ENCODE assay signal across 8 cellular contexts in the genomic region with DNA sequence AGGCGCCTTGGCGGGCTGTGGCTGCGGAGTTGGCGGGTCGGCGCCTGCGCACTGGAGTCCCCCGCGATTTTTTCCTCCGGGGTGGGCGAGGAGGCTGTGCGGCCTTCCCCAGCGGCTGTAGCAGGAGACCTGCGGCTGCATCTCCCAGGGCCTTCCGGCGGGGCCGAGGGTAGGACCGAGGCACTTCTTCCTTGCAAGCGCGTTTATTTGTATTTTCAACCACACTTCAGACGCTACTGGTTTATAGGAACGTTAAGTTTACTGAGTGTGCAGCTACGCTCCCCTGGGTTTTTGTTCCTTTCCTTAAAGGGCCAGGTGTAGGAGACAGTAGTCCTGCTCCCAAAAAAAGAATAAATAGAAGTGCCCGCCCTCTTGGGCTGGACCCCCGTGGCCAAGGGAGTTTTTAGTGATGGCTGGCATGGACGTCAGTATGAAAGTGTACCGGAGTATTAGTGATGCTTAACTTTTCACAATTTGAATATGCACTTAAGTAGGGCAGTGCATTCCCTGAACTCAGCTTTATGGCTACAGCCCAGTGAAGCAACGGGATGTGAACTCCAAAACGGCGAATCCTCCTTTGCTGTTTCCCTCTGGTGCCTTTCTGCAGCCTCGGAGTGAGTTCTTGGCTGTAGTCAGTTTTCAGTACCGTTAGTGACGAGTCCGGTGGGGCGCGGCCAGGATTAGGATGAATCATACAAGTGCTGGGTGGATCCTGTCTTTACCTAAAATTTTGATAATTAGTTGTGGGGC. TPM values are rescaled to one million over a fixed set of nuclear protein-coding genes. Genes with fewer than 3 reads are reported as not detected.
DNase-seq lines count a peak whose midpoint lies in the region; ATAC-seq and TF ChIP-seq lines count a peak whose summit lies in the region.

No MANE protein-coding gene starts in this region.

- H3K4me1 ChIP-seq in body of pancreas: peaks cover 19% of the 10 kb centered on the region
- H3K4me1 ChIP-seq in iPS-15b (ENCODE audit: control insufficient read depth, insufficient read depth, low read length): peaks cover 8% of the 10 kb centered on the region

- intact Hi-C loops in body of pancreas (cut with DNase I): no loop called here

- H3K4me3 ChIP-seq in body of pancreas (peak overlapping the region; percentile 76 to 84), iPS-15b (ENCODE audit: low read depth, low read length) (peak overlapping the region; percentile 77), skeletal muscle cell (ENCODE audit: low read depth, low read length) (peak overlapping the region; percentile 92)

- WGBS in body of pancreas, 2 donors: 0% methylated on average over 30 to 36 of the region's 36 CpGs

- DNase-seq in NCI-H1092 treated with DMSO at 0.1 percent for 48 hours (lab: John Stamatoyannopoulos, UW): peak; percentile 74
- peak; percentile 57 for DNase-seq in UCSD-AML1 (lab: John Stamatoyannopoulos, UW; ENCODE audit: unreplicated experiment)
- DNase-seq in body of pancreas: peak; percentile 61 to 95 (median 82)
- peak; percentile 43 for DNase-seq in skeletal muscle cell (ENCODE audit: low read depth)

- H3K9me3 ChIP-seq in body of pancreas (no peaks in the 10 kb centered on the region), iPS-15b (ENCODE audit: control insufficient read depth, insufficient read depth, low read length) (no peaks in the 10 kb centered on the region)

- TF ChIP-seq POLR2A in GM10847 (IDR thresholded peaks at IDR 0.05; ENCODE audit: extremely low read depth, insufficient read length) (peak; percentile 78), body of pancreas (IDR thresholded peaks at IDR 0.05) (peak in 2 of 3 donors; percentile 65 to 69)

- H3K27me3 ChIP-seq in body of pancreas (no peaks in the 10 kb centered on the region), iPS-15b (ENCODE audit: control insufficient read depth, insufficient read depth, low read length) (no peaks in the 10 kb centered on the region)

- peak overlapping the region; percentile 92 for H3K9ac ChIP-seq in iPS-15b (ENCODE audit: low read depth, low read length)

- TF ChIP-seq CTCF in body of pancreas (IDR thresholded peaks at IDR 0.05): no peak

- no peaks in the 10 kb centered on the region for H3K36me3 ChIP-seq in body of pancreas (replicated peaks in 1 of 2; ENCODE audit: insufficient read depth in 1 of 2, low read depth in 2 of 2)
- H3K36me3 ChIP-seq in iPS-15b (ENCODE audit: control insufficient read depth, insufficient read depth, low read length): peaks cover 4% of the 10 kb centered on the region

- ATAC-seq in HG02571 (IDR thresholded peaks at IDR 0.05; ENCODE audit: unreplicated experiment): peak; percentile 24
- ATAC-seq in body of pancreas: peak; percentile 3
- ATAC-seq in HG03139 (IDR thresholded peaks at IDR 0.05; ENCODE audit: unreplicated experiment): no peak

- H3K27ac ChIP-seq in body of pancreas: peak overlapping the region; percentile 87 to 91 (median 89)

RNA-seq across cellular contexts. Expression of a gene that starts 1.0 kb away (rescaled TPM):
- total RNA-seq in body of pancreas: 1 to 10 TPM in 1 of 2 donors, not detected in 1; 2.3 TPM

RNA-seq across cellular contexts. Expression of a gene that starts 18.7 kb away (rescaled TPM):
- total RNA-seq in body of pancreas: 10 to 100 TPM in 1 of 2 donors, 1 to 10 TPM in 1; 8.6 to 22.7 TPM
